Comparison of ENCODE assay signal across 2 cellular contexts in the genomic region with DNA sequence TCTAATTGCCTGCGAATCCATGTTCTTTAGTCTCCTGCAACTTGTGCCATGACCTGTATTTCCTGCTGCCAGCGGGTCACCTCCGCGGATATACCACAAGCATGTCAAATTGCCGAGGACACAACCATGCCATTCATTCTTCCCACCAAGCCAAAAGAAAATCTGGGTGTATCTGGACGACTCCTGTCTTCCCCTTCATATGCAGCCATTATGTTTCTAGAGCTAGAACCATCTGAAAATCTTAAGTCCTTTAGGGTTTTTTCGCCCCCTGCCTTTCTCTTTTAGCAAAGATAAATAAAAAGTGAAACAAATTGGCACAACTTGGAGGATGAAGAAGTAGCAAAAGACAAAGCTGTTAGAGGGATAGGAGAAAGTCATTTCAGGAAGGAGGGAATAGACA.
TF ChIP-seq lines count a peak whose summit lies in the region.

No MANE protein-coding gene starts in this region.

TF ChIP-seq in HEK293, 187 proteins besides CTCF, POLR2A, EP300 and RAD21 (continued from another document):
- TF ChIP-seq, protein P1, sequence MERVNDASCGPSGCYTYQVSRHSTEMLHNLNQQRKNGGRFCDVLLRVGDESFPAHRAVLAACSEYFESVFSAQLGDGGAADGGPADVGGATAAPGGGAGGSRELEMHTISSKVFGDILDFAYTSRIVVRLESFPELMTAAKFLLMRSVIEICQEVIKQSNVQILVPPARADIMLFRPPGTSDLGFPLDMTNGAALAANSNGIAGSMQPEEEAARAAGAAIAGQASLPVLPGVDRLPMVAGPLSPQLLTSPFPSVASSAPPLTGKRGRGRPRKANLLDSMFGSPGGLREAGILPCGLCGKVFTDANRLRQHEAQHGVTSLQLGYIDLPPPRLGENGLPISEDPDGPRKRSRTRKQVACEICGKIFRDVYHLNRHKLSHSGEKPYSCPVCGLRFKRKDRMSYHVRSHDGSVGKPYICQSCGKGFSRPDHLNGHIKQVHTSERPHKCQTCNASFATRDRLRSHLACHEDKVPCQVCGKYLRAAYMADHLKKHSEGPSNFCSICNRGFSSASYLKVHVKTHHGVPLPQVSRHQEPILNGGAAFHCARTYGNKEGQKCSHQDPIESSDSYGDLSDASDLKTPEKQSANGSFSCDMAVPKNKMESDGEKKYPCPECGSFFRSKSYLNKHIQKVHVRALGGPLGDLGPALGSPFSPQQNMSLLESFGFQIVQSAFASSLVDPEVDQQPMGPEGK (tag by site-specific recombination; IDR thresholded peaks at IDR 0.05) = no peak
- TF ChIP-seq KLF1 (tag by site-specific recombination; IDR thresholded peaks at IDR 0.05) = no peak
- no peak for TF ChIP-seq ZNF132 (tag by site-specific recombination; IDR thresholded peaks at IDR 0.05; ENCODE audit: borderline replicate concordance)
- TF ChIP-seq IKZF3 (tag by site-specific recombination; IDR thresholded peaks at IDR 0.05) = no peak
- no peak for TF ChIP-seq ZNF747 (tag by site-specific recombination; IDR thresholded peaks at IDR 0.05)

TF ChIP-seq in HepG2, 621 proteins besides CTCF, POLR2A, EP300 and RAD21:
- TF ChIP-seq, protein P2, sequence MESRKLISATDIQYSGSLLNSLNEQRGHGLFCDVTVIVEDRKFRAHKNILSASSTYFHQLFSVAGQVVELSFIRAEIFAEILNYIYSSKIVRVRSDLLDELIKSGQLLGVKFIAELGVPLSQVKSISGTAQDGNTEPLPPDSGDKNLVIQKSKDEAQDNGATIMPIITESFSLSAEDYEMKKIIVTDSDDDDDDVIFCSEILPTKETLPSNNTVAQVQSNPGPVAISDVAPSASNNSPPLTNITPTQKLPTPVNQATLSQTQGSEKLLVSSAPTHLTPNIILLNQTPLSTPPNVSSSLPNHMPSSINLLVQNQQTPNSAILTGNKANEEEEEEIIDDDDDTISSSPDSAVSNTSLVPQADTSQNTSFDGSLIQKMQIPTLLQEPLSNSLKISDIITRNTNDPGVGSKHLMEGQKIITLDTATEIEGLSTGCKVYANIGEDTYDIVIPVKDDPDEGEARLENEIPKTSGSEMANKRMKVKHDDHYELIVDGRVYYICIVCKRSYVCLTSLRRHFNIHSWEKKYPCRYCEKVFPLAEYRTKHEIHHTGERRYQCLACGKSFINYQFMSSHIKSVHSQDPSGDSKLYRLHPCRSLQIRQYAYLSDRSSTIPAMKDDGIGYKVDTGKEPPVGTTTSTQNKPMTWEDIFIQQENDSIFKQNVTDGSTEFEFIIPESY (CRISPR knock-in tag; IDR thresholded peaks at IDR 0.05) = peak; percentile 83
- no peak for TF ChIP-seq MAF1 (CRISPR knock-in tag; IDR thresholded peaks at IDR 0.05; ENCODE audit: borderline replicate concordance)
